ENCODE assay signal across 17 cellular contexts in genomic region chr17:14334261-14334860, GRCh38. TPM values are rescaled to one million over a fixed set of nuclear protein-coding genes. Genes with fewer than 3 reads are reported as not detected.
A peak's percentile ranks its signal among the peaks of the same experiment; 100 is the strongest.
DNase-seq lines count a peak whose midpoint lies in the region; ATAC-seq and TF ChIP-seq lines count a peak whose summit lies in the region.
"Had no signal": no experiment of that assay in that cellular context is flagged by ENCODE, and none has a peak within 500 bp of the region (broad histone marks: within the 10 kb centered on the region; RNA-seq: fewer than 3 reads in every experiment).

No MANE protein-coding gene starts in this region.

- no peak overlapping the region for H2AFZ ChIP-seq in hepatocyte

- H3K36me3 Mint-ChIP-seq in activated CD4-positive, alpha-beta T cell treated with anti-CD3 and anti-CD28 coated beads, Interleukin-2, amount 10 ng/mL, durations not matched to agents 24 days and 14 days (ENCODE audit: low read depth): peaks cover 23% of the 10 kb centered on the region
- H3K36me3 Mint-ChIP-seq in activated CD4-positive, alpha-beta memory T cell treated with anti-CD3 and anti-CD28 coated beads, Interleukin-2, amount 10 ng/mL, durations not matched to agents 7 days and 5 days (ENCODE audit: low read depth): peaks cover 17% of the 10 kb centered on the region
- H3K36me3 Mint-ChIP-seq in endothelial cell (ENCODE audit: low read depth, unreplicated experiment): peaks cover 4% of the 10 kb centered on the region
- H3K36me3 Mint-ChIP-seq in natural killer cell: no peaks in the 10 kb centered on the region
- H3K36me3 Mint-ChIP-seq in endodermal cell (ENCODE audit: low read depth): peaks cover 2% of the 10 kb centered on the region

- no peaks in the 10 kb centered on the region for H3K9me2 ChIP-seq in hepatocyte (replicated peaks; ENCODE audit: insufficient read depth)

- H3K4me2 ChIP-seq in hepatocyte: no peak overlapping the region
- H3K4me2 ChIP-seq: A549 had no signal

- peaks cover 3% of the 10 kb centered on the region for H3K79me2 ChIP-seq in hepatocyte

- H3K27me3 ChIP-seq in endodermal cell (ENCODE audit: control insufficient read depth, insufficient read depth, low read length, poor library complexity, severe bottlenecking): no peaks in the 10 kb centered on the region
- H3K27me3 ChIP-seq in hepatocyte: peaks cover 4% of the 10 kb centered on the region
- H3K27me3 ChIP-seq: brain microvascular endothelial cell, suprapubic skin had no signal

- H3K36me3 ChIP-seq in endodermal cell (ENCODE audit: control insufficient read depth, insufficient read depth, low read length): no peaks in the 10 kb centered on the region
- H3K36me3 ChIP-seq in hepatocyte (replicated peaks; ENCODE audit: insufficient read depth, low read depth): no peaks in the 10 kb centered on the region
- H3K36me3 ChIP-seq: brain microvascular endothelial cell, suprapubic skin had no signal

- 92 to 94% methylated on average over 3 to 4 of the region's 4 CpGs for WGBS in endodermal cell (ENCODE audit: insufficient coverage in 1 of 2, insufficient read length in 1 of 2), 2 experiments
- 86% methylated on average over 4 of the region's 4 CpGs for WGBS in hepatocyte (ENCODE audit: low lambda C conversion rate, missing lambda C conversion rate)

- no peak for DNase-seq in activated CD4-positive, alpha-beta T cell treated with anti-CD3 and anti-CD28 coated beads, Interleukin-2, amount 10 ng/mL, durations not matched to agents 24 days and 14 days
- DNase-seq in activated CD4-positive, alpha-beta T cell treated with anti-CD3 and anti-CD28 coated beads, Interleukin-2, amount 50 U/mL, for 48 hours: no peak
- no peak for DNase-seq in activated CD4-positive, alpha-beta memory T cell treated with anti-CD3 and anti-CD28 coated beads, Interleukin-2, amount 10 ng/mL, durations not matched to agents 7 days and 5 days
- no peak for DNase-seq in endothelial cell (ENCODE audit: low spot score)
- DNase-seq in natural killer cell: no peak
- DNase-seq in endodermal cell: no peak
- DNase-seq in hepatocyte (ENCODE audit: low spot score): no peak
- DNase-seq in T-helper 9 cell: no peak
- DNase-seq: activated CD4-positive, alpha-beta T cell treated with anti-CD3 and anti-CD28 coated beads for 1 hour; brain microvascular endothelial cell; Caco-2; glutamatergic neuron; IMR-90; NCI-H1048; NCI-H2171 treated with DMSO at 0.1 percent for 48 hours had no signal

- no peak for ATAC-seq in natural killer cell
- ATAC-seq: A549 had no signal

- intact Hi-C loops in activated CD4-positive, alpha-beta T cell treated with anti-CD3 and anti-CD28 coated beads, Interleukin-2, amount 10 ng/mL, durations not matched to agents 24 days and 14 days (cut with micrococcal nuclease): loop anchor here (10.0 kb wide), 1 partner anchor 220 kb away; no protein-coding TSS in a partner anchor
- intact Hi-C loops in natural killer cell (cut with micrococcal nuclease): no loop called here

- POLR2A ChIA-PET in activated CD4-positive, alpha-beta memory T cell treated with anti-CD3 and anti-CD28 coated beads, Interleukin-2, amount 10 ng/mL, durations not matched to agents 7 days and 5 days (lab: Charles Lee): interaction anchor here (1.8 kb wide), 1 partner anchor 34 kb away, joined by 10 read pairs; the partner anchor contains the start of gene HS3ST3B1

- peaks cover 19% of the 10 kb centered on the region for H3K4me1 ChIP-seq in endodermal cell (ENCODE audit: control insufficient read depth, insufficient read depth, low read length)
- peaks cover 3% of the 10 kb centered on the region for H3K4me1 ChIP-seq in hepatocyte (ENCODE audit: insufficient read depth)
- H3K4me1 ChIP-seq: A549, Caco-2 had no signal

- peaks cover 59% of the 10 kb centered on the region for H3K4me1 Mint-ChIP-seq in activated CD4-positive, alpha-beta T cell treated with anti-CD3 and anti-CD28 coated beads, Interleukin-2, amount 10 ng/mL, durations not matched to agents 24 days and 14 days
- H3K4me1 Mint-ChIP-seq in activated CD4-positive, alpha-beta memory T cell treated with anti-CD3 and anti-CD28 coated beads, Interleukin-2, amount 10 ng/mL, durations not matched to agents 7 days and 5 days: peaks cover 80% of the 10 kb centered on the region
- H3K4me1 Mint-ChIP-seq in endothelial cell (ENCODE audit: unreplicated experiment): peaks cover 24% of the 10 kb centered on the region
- H3K4me1 Mint-ChIP-seq in natural killer cell: peaks cover 82 to 90% of the 10 kb centered on the region in 2 donors
- H3K4me1 Mint-ChIP-seq in endodermal cell: peaks cover 55% of the 10 kb centered on the region

- H3K27ac ChIP-seq in endodermal cell (ENCODE audit: low read depth, low read length) (no peak overlapping the region), hepatocyte (no peak overlapping the region)
- H3K27ac ChIP-seq: A549, brain microvascular endothelial cell, suprapubic skin had no signal

- TF ChIP-seq CTCF in endothelial cell (IDR thresholded peaks at IDR 0.05; ENCODE audit: unreplicated experiment): no peak
- TF ChIP-seq CTCF in natural killer cell (IDR thresholded peaks at IDR 0.05): no peak
- no peak for TF ChIP-seq CTCF in endodermal cell (conservative IDR thresholded peaks at IDR 0.05)
- no peak for TF ChIP-seq CTCF in hepatocyte (IDR thresholded peaks at IDR 0.05; ENCODE audit: poor library complexity)

- H3K27me3 Mint-ChIP-seq in activated CD4-positive, alpha-beta T cell treated with anti-CD3 and anti-CD28 coated beads, Interleukin-2, amount 10 ng/mL, durations not matched to agents 24 days and 14 days: no peaks in the 10 kb centered on the region
- no peaks in the 10 kb centered on the region for H3K27me3 Mint-ChIP-seq in activated CD4-positive, alpha-beta memory T cell treated with anti-CD3 and anti-CD28 coated beads, Interleukin-2, amount 10 ng/mL, durations not matched to agents 7 days and 5 days
- H3K27me3 Mint-ChIP-seq in endothelial cell (ENCODE audit: unreplicated experiment): peaks cover 6% of the 10 kb centered on the region
- no peaks in the 10 kb centered on the region for H3K27me3 Mint-ChIP-seq in natural killer cell (ENCODE audit: low read depth in 2 of 2)
- peaks cover 25% of the 10 kb centered on the region for H3K27me3 Mint-ChIP-seq in endodermal cell (ENCODE audit: insufficient read depth)

- H3K4me3 ChIP-seq in endodermal cell (ENCODE audit: low read length): no peak overlapping the region
- H3K4me3 ChIP-seq in hepatocyte: no peak overlapping the region
- H3K4me3 ChIP-seq: A549, suprapubic skin had no signal

- CTCF ChIA-PET in activated CD4-positive, alpha-beta memory T cell treated with anti-CD3 and anti-CD28 coated beads, Interleukin-2, amount 10 ng/mL, durations not matched to agents 7 days and 5 days (lab: Charles Lee): interaction anchor here (1.0 kb wide), 1 partner anchor 94 kb away, joined by 3 read pairs; no protein-coding TSS in a partner anchor

- H4K20me1 ChIP-seq in hepatocyte (ENCODE audit: insufficient read depth, poor library complexity, severe bottlenecking): no peaks in the 10 kb centered on the region

- H3K4me3 Mint-ChIP-seq in activated CD4-positive, alpha-beta T cell treated with anti-CD3 and anti-CD28 coated beads, Interleukin-2, amount 10 ng/mL, durations not matched to agents 24 days and 14 days: no peak overlapping the region
- no peak overlapping the region for H3K4me3 Mint-ChIP-seq in activated CD4-positive, alpha-beta memory T cell treated with anti-CD3 and anti-CD28 coated beads, Interleukin-2, amount 10 ng/mL, durations not matched to agents 7 days and 5 days
- no peak overlapping the region for H3K4me3 Mint-ChIP-seq in endothelial cell (ENCODE audit: unreplicated experiment)
- peak overlapping the region; percentile 21 for H3K4me3 Mint-ChIP-seq in natural killer cell
- H3K4me3 Mint-ChIP-seq in endodermal cell: no peak overlapping the region

- H3K9me3 ChIP-seq in endodermal cell (ENCODE audit: control insufficient read depth, low read length): no peaks in the 10 kb centered on the region
- H3K9me3 ChIP-seq in hepatocyte (ENCODE audit: low read depth): no peaks in the 10 kb centered on the region
- H3K9me3 ChIP-seq: A549, Caco-2, suprapubic skin had no signal

- H3K9me3 Mint-ChIP-seq in activated CD4-positive, alpha-beta T cell treated with anti-CD3 and anti-CD28 coated beads, Interleukin-2, amount 10 ng/mL, durations not matched to agents 24 days and 14 days: no peaks in the 10 kb centered on the region
- H3K9me3 Mint-ChIP-seq in activated CD4-positive, alpha-beta memory T cell treated with anti-CD3 and anti-CD28 coated beads, Interleukin-2, amount 10 ng/mL, durations not matched to agents 7 days and 5 days: no peaks in the 10 kb centered on the region
- H3K9me3 Mint-ChIP-seq in endothelial cell (ENCODE audit: unreplicated experiment): no peaks in the 10 kb centered on the region
- H3K9me3 Mint-ChIP-seq in natural killer cell: no peaks in the 10 kb centered on the region
- H3K9me3 Mint-ChIP-seq in endodermal cell: no peaks in the 10 kb centered on the region

- H3K9ac ChIP-seq in endodermal cell (ENCODE audit: extremely low read depth, low read length, poor library complexity, severe bottlenecking): no peak overlapping the region

- peak overlapping the region; percentile 63 for H3K27ac Mint-ChIP-seq in activated CD4-positive, alpha-beta T cell treated with anti-CD3 and anti-CD28 coated beads, Interleukin-2, amount 10 ng/mL, durations not matched to agents 24 days and 14 days
- peak overlapping the region; percentile 45 for H3K27ac Mint-ChIP-seq in activated CD4-positive, alpha-beta memory T cell treated with anti-CD3 and anti-CD28 coated beads, Interleukin-2, amount 10 ng/mL, durations not matched to agents 7 days and 5 days
- H3K27ac Mint-ChIP-seq in endothelial cell (ENCODE audit: unreplicated experiment) (peak overlapping the region; percentile 18), natural killer cell (peak overlapping the region; percentile 45 to 78), endodermal cell (no peak overlapping the region)

RNA-seq across cellular contexts. Expression of gene HS3ST3B1, which starts 33.5 kb away (rescaled TPM):
- total RNA-seq in activated CD4-positive, alpha-beta T cell treated with anti-CD3 and anti-CD28 coated beads, Interleukin-2, amount 10 ng/mL, durations not matched to agents 24 days and 14 days: 19.6 and 20.8 TPM in 2 replicates
- 10 to 100 TPM; 28.9 to 29.9 TPM for total RNA-seq in activated CD4-positive, alpha-beta memory T cell treated with anti-CD3 and anti-CD28 coated beads, Interleukin-2, amount 10 ng/mL, durations not matched to agents 7 days and 5 days
- total RNA-seq in endothelial cell (ENCODE audit: unreplicated experiment): 8.5 TPM
- 10 to 100 TPM; 14.1 to 18.6 (median 17.1) TPM for total RNA-seq in natural killer cell
- 1 to 10 TPM; 5.6 to 6.9 TPM for total RNA-seq in endodermal cell
- 8.7 TPM for polyA plus RNA-seq in endodermal cell (2013, experiment 1 of 2)
- polyA plus RNA-seq in endodermal cell (2013, experiment 2 of 2): 7.3 TPM
- 5.8 TPM in 2 replicates for total RNA-seq in hepatocyte
- 3.7 and 4.2 TPM in 2 replicates for polyA plus RNA-seq in hepatocyte
